In the genomic region with DNA sequence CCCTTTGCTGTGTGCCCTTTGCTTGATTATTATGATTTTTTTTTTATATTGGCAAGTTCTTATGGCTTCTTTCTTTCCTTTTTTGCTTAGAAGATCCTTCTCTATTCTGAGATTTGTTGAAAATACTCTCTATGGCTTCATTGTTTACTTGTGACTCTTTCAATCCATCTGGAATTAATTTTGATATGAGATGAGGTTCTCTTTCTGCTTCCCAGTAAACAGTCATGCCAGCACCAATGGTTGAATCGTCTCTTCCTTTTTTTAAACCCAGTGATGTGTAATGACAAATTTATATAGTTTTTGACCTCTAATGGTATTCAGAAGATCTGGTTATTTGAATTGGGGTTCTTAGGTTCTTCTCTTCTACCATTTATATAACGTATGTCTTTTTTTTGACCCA, we compare ENCODE assay signal across 21 cellular contexts.
A peak's percentile ranks its signal among the peaks of the same experiment; 100 is the strongest.
DNase-seq lines count a peak whose midpoint lies in the region; ATAC-seq and TF ChIP-seq lines count a peak whose summit lies in the region.
"Had no signal": no experiment of that assay in that cellular context is flagged by ENCODE, and none has a peak within 500 bp of the region (broad histone marks: within the 10 kb centered on the region; RNA-seq: fewer than 3 reads in every experiment).

No MANE protein-coding gene starts in this region.

- dilution Hi-C loops in IMR-90 (cut with HindIII; ENCODE audit: low sequenced_read_pairs, unreplicated experiment) = no loop called here

- H3K4me2 ChIP-seq in IMR-90 (ENCODE audit: low read depth, low read length) = no peak overlapping the region
- H3K4me2 ChIP-seq: smooth muscle cell had no signal

- no peak overlapping the region for H3K56ac ChIP-seq in IMR-90 (ENCODE audit: extremely low read depth, insufficient read depth, low read length)

- H3K79me1 ChIP-seq in IMR-90 (ENCODE audit: low read depth in 1 of 2, low read length in 2 of 2) = peaks cover 37 to 53% of the 10 kb centered on the region in 2 experiments

- H3K14ac ChIP-seq in IMR-90 (replicated peaks; ENCODE audit: low read depth, low read length) = no peak overlapping the region

- H2BK5ac ChIP-seq in IMR-90 (ENCODE audit: low read depth, low read length, poor library complexity, severe bottlenecking) = no peak overlapping the region

- no peak for TF ChIP-seq CTCF in AG09309 (IDR thresholded peaks at IDR 0.05; ENCODE audit: control insufficient read depth, insufficient read depth, low read depth, low read length, missing control alignments)
- no peak for TF ChIP-seq CTCF in IMR-90 (conservative IDR thresholded peaks at IDR 0.05; ENCODE audit: low read depth, low read length)
- no peak for TF ChIP-seq CTCF in prostate gland (IDR thresholded peaks at IDR 0.05)
- TF ChIP-seq CTCF in mesothelial cell of epicardium (IDR thresholded peaks at IDR 0.05; ENCODE audit: unreplicated experiment) = no peak

- BruUV-seq in IMR-90 (replicated peaks; lab: Mats Ljungman, UMichigan) = no TSS peak

- no peak overlapping the region for H2AK5ac ChIP-seq in IMR-90 (ENCODE audit: low read depth, low read length)

- H3K23ac ChIP-seq in IMR-90 (ENCODE audit: low read depth, low read length) = no peak overlapping the region

- H3K27ac Mint-ChIP-seq in mesothelial cell of epicardium = no peak overlapping the region
- H3K27ac Mint-ChIP-seq: naive B cell, T-helper 17 cell had no signal

- H3K27ac ChIP-seq in IMR-90 (ENCODE audit: insufficient read depth, low read length) = no peak overlapping the region
- H3K27ac ChIP-seq in prostate gland = peak overlapping the region; percentile 48 to 67
- H3K27ac ChIP-seq: HL-60, parathyroid adenoma had no signal

- H4K91ac ChIP-seq in IMR-90 (ENCODE audit: insufficient read depth, low read depth, low read length) = no peak overlapping the region

- CTCF ChIA-PET in IMR-90 (lab: Yijun Ruan, JAX) = no interaction called here

- no CpG with 5 or more reads among the region's 2 CpGs for WGBS in IMR-90 (ENCODE audit: extremely low coverage in 2 of 2, insufficient read length in 1 of 2), 2 experiments
- WGBS in prostate gland = 75% methylated on average over 2 of the region's 2 CpGs

- H3K9me3 Mint-ChIP-seq in mesothelial cell of epicardium = no peaks in the 10 kb centered on the region

- peaks cover 5% of the 10 kb centered on the region; the same call in 1 of the 2 replicates for H4K20me1 ChIP-seq in IMR-90 (ENCODE audit: insufficient read depth, low read length)

- intact Hi-C loops in IMR-90 (cut with micrococcal nuclease) (no loop called here), prostate gland (cut with DNase I) (no loop called here)

- H2BK15ac ChIP-seq in IMR-90 (ENCODE audit: low read depth, low read length) = no peak overlapping the region

- H3K4me1 ChIP-seq in IMR-90 (ENCODE audit: control insufficient read depth, insufficient read depth, low read length) (peaks cover 7% of the 10 kb centered on the region; the same call in 1 of the 2 replicates), prostate gland (replicated peaks) (no peaks in the 10 kb centered on the region)
- H3K4me1 ChIP-seq: parathyroid adenoma had no signal

- no peaks in the 10 kb centered on the region for H3K27me3 ChIP-seq in IMR-90 (ENCODE audit: control insufficient read depth, insufficient read depth, low read length)
- no peaks in the 10 kb centered on the region for H3K27me3 ChIP-seq in prostate gland (replicated peaks; ENCODE audit: insufficient read depth)

- H3K36me3 Mint-ChIP-seq in mesothelial cell of epicardium = peaks cover 17% of the 10 kb centered on the region
- H3K36me3 Mint-ChIP-seq: naive B cell had no signal

- no peak overlapping the region for H2AFZ ChIP-seq in IMR-90 (replicated peaks; ENCODE audit: low read length, poor library complexity)
- H2AFZ ChIP-seq: parathyroid adenoma had no signal

- H3K9me3 ChIP-seq in IMR-90 (ENCODE audit: control insufficient read depth, insufficient read depth, low read length) (no peaks in the 10 kb centered on the region; the same call in 1 of the 2 replicates), prostate gland (no peaks in the 10 kb centered on the region)

- TF ChIP-seq RAD21 in IMR-90 (IDR thresholded peaks at IDR 0.05; ENCODE audit: low read length) = no peak

- no peak for TF ChIP-seq POLR2A in IMR-90 (IDR thresholded peaks at IDR 0.05; ENCODE audit: low read depth, low read length)
- no peak for TF ChIP-seq POLR2A in prostate gland (IDR thresholded peaks at IDR 0.05)

- peaks cover 10% of the 10 kb centered on the region for H3K36me3 ChIP-seq in IMR-90 (ENCODE audit: control insufficient read depth, insufficient read depth, low read length)
- H3K36me3 ChIP-seq in prostate gland = no peaks in the 10 kb centered on the region

- no peaks in the 10 kb centered on the region for H3K27me3 Mint-ChIP-seq in mesothelial cell of epicardium (ENCODE audit: low read depth)
- H3K27me3 Mint-ChIP-seq: naive B cell, T-helper 17 cell had no signal

- peaks cover 2% of the 10 kb centered on the region; the same call in 1 of the 2 replicates for H3K9me1 ChIP-seq in IMR-90 (ENCODE audit: insufficient read depth, low read length)

- H4K8ac ChIP-seq in IMR-90 (ENCODE audit: low read depth in 2 of 2, low read length in 2 of 2) = no peak overlapping the region

- H2BK20ac ChIP-seq in IMR-90 (ENCODE audit: low read depth, low read length) = no peak overlapping the region

- H3K4me1 Mint-ChIP-seq in mesothelial cell of epicardium = peaks cover 30% of the 10 kb centered on the region
- H3K4me1 Mint-ChIP-seq: naive B cell, T-helper 17 cell had no signal

- no peak overlapping the region for H3K9ac ChIP-seq in IMR-90 (ENCODE audit: low read depth, low read length)
- H3K9ac ChIP-seq: parathyroid adenoma had no signal

- H4K5ac ChIP-seq in IMR-90 (ENCODE audit: low read depth, low read length) = no peak overlapping the region

- H3K4me3 Mint-ChIP-seq in mesothelial cell of epicardium = no peak overlapping the region
- H3K4me3 Mint-ChIP-seq: naive B cell, T-helper 17 cell had no signal

- H2BK120ac ChIP-seq in IMR-90 (ENCODE audit: low read depth, low read length) = no peak overlapping the region

- POLR2A ChIA-PET in IMR-90 (lab: Charles Lee; ENCODE audit: unreplicated experiment) = no interaction called here

- in situ Hi-C loops in IMR-90 (cut with MboI; ENCODE audit: low sequenced_read_pairs) = loop anchor here (25.0 kb wide), 1 partner anchor 341 kb away; no protein-coding TSS in a partner anchor

- H3K18ac ChIP-seq in IMR-90 (ENCODE audit: low read depth, low read length) = no peak overlapping the region

- H3K4me3 ChIP-seq in AG09309 (ENCODE audit: control insufficient read depth, low read depth, low read length) = no peak overlapping the region
- no peak overlapping the region for H3K4me3 ChIP-seq in IMR-90 (ENCODE audit: insufficient read depth, low read depth, low read length)
- no peak overlapping the region for H3K4me3 ChIP-seq in prostate gland
- H3K4me3 ChIP-seq: GM12878, lung, smooth muscle cell had no signal

- H3K4ac ChIP-seq in IMR-90 (ENCODE audit: low read depth, low read length) = no peak overlapping the region

- DNase-seq in AG09309 (ENCODE audit: low read depth) (peak; percentile 79), IMR-90 (peak; percentile 79), fibroblast of peridontal ligament (ENCODE audit: extremely low read depth) (peak; percentile 94), prostate gland (ENCODE audit: low spot score) (no peak), left lobe of liver (ENCODE audit: low spot score) (no peak), mesothelial cell of epicardium (ENCODE audit: low spot score in 2 of 2, unreplicated experiment in 2 of 2) (no peak)
- DNase-seq: effector CD4-positive, alpha-beta T cell; foreskin melanocyte; KBM-7; naive B cell; NCI-H2081 treated with DMSO at 0.1 percent for 48 hours; NCI-H510A treated with DMSO at 0.1 percent for 48 hours; T-helper 17 cell; trophoblast cell had no signal

- H2AK9ac ChIP-seq in IMR-90 (replicated peaks; ENCODE audit: low read depth, low read length, poor library complexity) = no peak overlapping the region

- ATAC-seq in IMR-90 (ENCODE audit: low read depth) = peak; percentile 56
- no peak for ATAC-seq in left lobe of liver
- ATAC-seq in HG02763 (IDR thresholded peaks at IDR 0.05; ENCODE audit: unreplicated experiment) = no peak
- ATAC-seq in HG03521 (IDR thresholded peaks at IDR 0.05; ENCODE audit: unreplicated experiment) = no peak
- ATAC-seq: GM12878, T-helper 17 cell had no signal

TF ChIP-seq in IMR-90, 13 proteins besides CTCF, POLR2A, EP300 and RAD21:
- TF ChIP-seq FOS (IDR thresholded peaks at IDR 0.05; ENCODE audit: low read depth, low read length) (no peak), BHLHE40 (IDR thresholded peaks at IDR 0.05; ENCODE audit: low read depth, low read length) (no peak), CEBPB (IDR thresholded peaks at IDR 0.05; ENCODE audit: low read depth, low read length) (no peak)
TF ChIP-seq in IMR-90: peak in this region for 0.

Comparison
In these comparisons a context has a peak if more than half of its experiments do, and no peak if none do; other contexts are left out.
1. DNase-seq: peak in AG09309 (single experiment), IMR-90 (single experiment) and fibroblast of peridontal ligament (single experiment); none in prostate gland (single experiment), left lobe of liver (single experiment) and mesothelial cell of epicardium (0 of 2).